ENCODE assay signal across 24 cellular contexts in genomic region chr15:95624100-95624499, GRCh38.
"Had no signal": no experiment of that assay in that cellular context is flagged by ENCODE, and none has a peak within 500 bp of the region (broad histone marks: within the 10 kb centered on the region; RNA-seq: fewer than 3 reads in every experiment).

No MANE protein-coding gene starts in this region.

- H3K9me3 ChIP-seq: testis had no signal

- H3K27ac ChIP-seq: lower lobe of right lung had no signal

- H3K4me3 Mint-ChIP-seq: activated naive CD8-positive, alpha-beta T cell treated with anti-CD3 and anti-CD28 coated beads for 36 hours; activated T-cell treated with anti-CD3 and anti-CD28 coated beads, Interleukin-2, amount 50 U/mL, for 24 hours; dendritic cell treated with granulocyte-macrophage colony-stimulating factor and Interleukin-4, amounts not matched to agents 40 ng/mL and 50 ng/mL, for 4 days; neural crest cell had no signal

- H3K4me1 ChIP-seq: gastroesophageal sphincter, lower lobe of right lung, testis had no signal

- DNase-seq: activated CD4-positive, alpha-beta T cell treated with anti-CD3 and anti-CD28 coated beads for 1 hour; activated CD4-positive, alpha-beta T cell treated with anti-CD3 and anti-CD28 coated beads, Interleukin-2, amount 50 U/mL, for 1 hour; activated CD8-positive, alpha-beta memory T cell treated with anti-CD3 and anti-CD28 coated beads for 24 hours; activated CD8-positive, alpha-beta memory T cell treated with anti-CD3 and anti-CD28 coated beads, Interleukin-2, amount 50 U/mL, for 4 hours; activated naive CD4-positive, alpha-beta T cell; activated naive CD8-positive, alpha-beta T cell treated with anti-CD3 and anti-CD28 coated beads for 36 hours; activated T-cell treated with anti-CD3 and anti-CD28 coated beads, Interleukin-2, amount 50 U/mL, for 24 hours; amygdala; effector CD4-positive, alpha-beta T cell; head of caudate nucleus; left colon; lower lobe of right lung; mesendoderm; mucosa of descending colon; occipital lobe; posterior cingulate gyrus; spleen; stimulated activated CD4-positive, alpha-beta T cell treated with anti-CD3 and anti-CD28 coated beads, Interleukin-4, amount 100 ng/mL, for 1 hour; stimulated activated naive CD4-positive, alpha-beta T cell; T-helper 1 cell; testis had no signal

- H3K36me3 ChIP-seq: gastroesophageal sphincter, lower lobe of right lung, spleen had no signal

- H3K27me3 ChIP-seq: gastroesophageal sphincter, spleen, testis had no signal

- ATAC-seq: gastroesophageal sphincter, left colon, lower lobe of right lung, mucosa of descending colon had no signal

- H3K4me3 ChIP-seq: gastroesophageal sphincter, lower lobe of right lung, mucosa of descending colon, spleen, testis had no signal
